ENCODE assay signal across 20 cellular contexts in genomic region chr18:58156516-58156915, GRCh38.
"Had no signal": no experiment of that assay in that cellular context is flagged by ENCODE, and none has a peak within 500 bp of the region (broad histone marks: within the 10 kb centered on the region; RNA-seq: fewer than 3 reads in every experiment).

No MANE protein-coding gene starts in this region.

- H3K36me3 ChIP-seq: colonic mucosa, esophagus squamous epithelium, gastroesophageal sphincter, suprapubic skin, tibial artery, upper lobe of right lung, vagina had no signal

- FAIRE-seq: keratinocyte had no signal

- H3K27me3 ChIP-seq: colonic mucosa, esophagus squamous epithelium, gastroesophageal sphincter, suprapubic skin, tibial artery, upper lobe of right lung, vagina had no signal

- ATAC-seq: gastroesophageal sphincter; left cardiac atrium; mucosa of descending colon; natural killer cell; right cardiac atrium; stimulated activated effector memory CD8-positive, alpha-beta T cell treated with anti-CD3 and anti-CD28 coated beads, Interleukin-12 subunit alpha, Interleukin-12 subunit beta, amount 100 ng/mL, for 72 hours; stimulated activated naive CD8-positive, alpha-beta T cell treated with anti-CD3 and anti-CD28 coated beads, Interleukin-15, Interleukin-2, amounts not matched to agents 100 U/mL and 50 U/mL, for 24 hours; upper lobe of right lung had no signal

- H3K27ac ChIP-seq: colonic mucosa, esophagus squamous epithelium, gastroesophageal sphincter, suprapubic skin, tibial artery, upper lobe of right lung, vagina had no signal

- DNase-seq: colonic mucosa; dermis blood vessel endothelial cell; esophagus squamous epithelium; foreskin fibroblast; immature natural killer cell; left cardiac atrium; mammary epithelial cell; mucosa of descending colon; natural killer cell; right cardiac atrium; stimulated activated CD4-positive, alpha-beta T cell treated with anti-CD3 and anti-CD28 coated beads, Interleukin-2, amount 100 ng/mL, for 48 hours; stimulated activated naive CD8-positive, alpha-beta T cell treated with anti-CD3 and anti-CD28 coated beads, Interleukin-15, Interleukin-2, amounts not matched to agents 100 U/mL and 50 U/mL, for 24 hours; tibial artery; upper lobe of right lung had no signal

- H3K4me1 ChIP-seq: esophagus squamous epithelium, gastroesophageal sphincter, suprapubic skin, tibial artery, upper lobe of right lung, vagina had no signal

- H3K4me3 ChIP-seq: colonic mucosa, esophagus squamous epithelium, gastroesophageal sphincter, mucosa of descending colon, smooth muscle cell, suprapubic skin, tibial artery, upper lobe of right lung, vagina had no signal

- H3K9me3 ChIP-seq: colonic mucosa, esophagus squamous epithelium, gastroesophageal sphincter, mucosa of descending colon, suprapubic skin, tibial artery, upper lobe of right lung, vagina had no signal
